ENCODE assay signal across 10 cellular contexts in the genomic region with DNA sequence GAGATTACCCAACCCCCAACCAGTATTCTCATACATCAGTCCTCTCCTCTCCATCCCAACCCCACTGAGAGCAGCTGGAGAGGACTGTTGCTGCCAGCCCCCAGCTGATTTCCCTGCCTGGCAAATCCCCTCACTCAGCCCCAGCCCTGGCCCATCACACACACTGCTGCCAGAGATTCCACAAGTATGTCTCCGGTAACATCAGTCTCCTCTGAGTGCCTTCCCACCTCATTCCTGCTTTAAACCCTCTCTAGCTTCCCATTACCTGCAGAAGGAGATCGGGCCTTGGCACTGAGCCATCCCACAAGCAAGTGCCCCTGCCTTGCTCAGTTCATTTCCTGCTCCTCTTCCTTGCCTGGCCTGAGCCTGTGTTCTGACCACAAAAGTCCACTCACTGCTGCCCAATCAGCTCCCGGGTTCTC. TPM values are rescaled to one million over a fixed set of nuclear protein-coding genes. Genes with fewer than 3 reads are reported as not detected.
DNase-seq lines count a peak whose midpoint lies in the region; ATAC-seq, FAIRE-seq and TF ChIP-seq lines count a peak whose summit lies in the region.
"Had no signal": no experiment of that assay in that cellular context is flagged by ENCODE, and none has a peak within 500 bp of the region (broad histone marks: within the 10 kb centered on the region; RNA-seq: fewer than 3 reads in every experiment).

No MANE protein-coding gene starts in this region.

- H3K79me2 ChIP-seq in Karpas-422 (ENCODE audit: low read length): no peaks in the 10 kb centered on the region

- no peak for TF ChIP-seq EP300 in A549 (IDR thresholded peaks at IDR 0.05)

- ATAC-seq in A549 (peak in 1 of 2 experiments; percentile 16; a peak in 3 of 6 replicates), mucosa of descending colon (peak; percentile 58), HG03520 (IDR thresholded peaks at IDR 0.05; ENCODE audit: unreplicated experiment) (no peak)

- H3K9me3 ChIP-seq in A549 (no peaks in the 10 kb centered on the region), breast epithelium (no peaks in the 10 kb centered on the region), mucosa of descending colon (no peaks in the 10 kb centered on the region), Karpas-422 (ENCODE audit: low read length) (no peaks in the 10 kb centered on the region)

- intact Hi-C loops in breast epithelium (cut with DNase I; ENCODE audit: low total_unique reads) (no loop called here), mucosa of descending colon (cut with DNase I, micrococcal nuclease) (no loop called here)

- no peaks in the 10 kb centered on the region for H4K20me1 ChIP-seq in Karpas-422 (ENCODE audit: insufficient read depth, low read depth, low read length)

- no peak overlapping the region for H3K9ac ChIP-seq in Karpas-422 (ENCODE audit: low read length)

- CTCF ChIA-PET in A549 (lab: Yijun Ruan, JAX): interaction anchor here (0.9 to 2.3 kb wide), 7 partner anchors 8 to 447 kb away, joined by 3 to 10 read pairs (median 3); no protein-coding TSS in a partner anchor

- H3K36me3 ChIP-seq in breast epithelium (no peaks in the 10 kb centered on the region), mucosa of descending colon (ENCODE audit: low read depth) (no peaks in the 10 kb centered on the region), Karpas-422 (ENCODE audit: insufficient read depth, low read length) (no peaks in the 10 kb centered on the region)

- H3K4me3 ChIP-seq in A549 (no peak overlapping the region), breast epithelium (peak overlapping the region in 1 of 3 donors; percentile 17), mucosa of descending colon (no peak overlapping the region), Karpas-422 (ENCODE audit: low read length) (no peak overlapping the region)
- H3K4me3 ChIP-seq: skin epidermis had no signal

- H3K4me2 ChIP-seq in A549: peak overlapping the region; percentile 41; the same call in 2 of the 3 replicates
- no peak overlapping the region for H3K4me2 ChIP-seq in Karpas-422 (ENCODE audit: low read depth, low read length, poor library complexity, severe bottlenecking)

- H3K4me1 ChIP-seq in A549: peaks cover 17% of the 10 kb centered on the region
- peaks cover 0 to 11% of the 10 kb centered on the region in 2 donors for H3K4me1 ChIP-seq in breast epithelium
- peaks cover 14% of the 10 kb centered on the region for H3K4me1 ChIP-seq in mucosa of descending colon (ENCODE audit: low read depth)
- peaks cover 11% of the 10 kb centered on the region for H3K4me1 ChIP-seq in Karpas-422 (ENCODE audit: low read length)

- POLR2A ChIA-PET in A549 (lab: Yijun Ruan, JAX): no interaction called here

- no peak for TF ChIP-seq RAD21 in A549 (conservative IDR thresholded peaks at IDR 0.05 in 1 of 2, IDR thresholded peaks at IDR 0.05 in 1 of 2)

- H2AFZ ChIP-seq in Karpas-422 (ENCODE audit: low read length): no peak overlapping the region

- no peak for TF ChIP-seq CTCF in A549 (IDR thresholded peaks at IDR 0.05)
- no peak for TF ChIP-seq CTCF in breast epithelium (IDR thresholded peaks at IDR 0.05)
- no peak for TF ChIP-seq CTCF in mucosa of descending colon (IDR thresholded peaks at IDR 0.05)

- DNase-seq in A549 (ENCODE audit: low read depth in 1 of 2, low spot score in 1 of 2) (no peak), LHCN-M2 (ENCODE audit: low read depth) (peak; percentile 29), breast epithelium (ENCODE audit: low spot score in 2 of 2) (peak; percentile 25 to 64), mucosa of descending colon (peak; percentile 31 to 62 (median 56)), SIG-M5 treated with dmso at 0.1 percent for 504 hours (lab: John Stamatoyannopoulos, UW; ENCODE audit: unreplicated experiment) (no peak), SKM-1 treated with dmso at 0.1 percent for 144 hours (lab: John Stamatoyannopoulos, UW; ENCODE audit: unreplicated experiment) (no peak), Karpas-422 (no peak)

- H3K27me3 ChIP-seq in breast epithelium: no peaks in the 10 kb centered on the region
- H3K27me3 ChIP-seq in Karpas-422 (ENCODE audit: low read length): no peaks in the 10 kb centered on the region

- H3K9me2 ChIP-seq in Karpas-422 (replicated peaks; ENCODE audit: insufficient read depth, low read length): no peaks in the 10 kb centered on the region

- no peak for FAIRE-seq in A549 (lab: Jason Lieb, UNC)

- TF ChIP-seq POLR2A in A549 (IDR thresholded peaks at IDR 0.05; ENCODE audit: low read length) (no peak), breast epithelium (IDR thresholded peaks at IDR 0.05) (no peak)

- H3K27ac ChIP-seq in A549: peak overlapping the region; percentile 39 to 56; a peak in 4 of 6 replicates
- H3K27ac ChIP-seq in breast epithelium: peak overlapping the region; percentile 85 to 89
- no peak overlapping the region for H3K27ac ChIP-seq in Karpas-422 (ENCODE audit: low read length)
- H3K27ac ChIP-seq: epithelial cell of prostate had no signal

- 62% methylated on average over 3 of the region's 3 CpGs for WGBS in A549 (ENCODE audit: missing lambda C conversion rate)

TF ChIP-seq in A549, 52 proteins besides CTCF, POLR2A, EP300 and RAD21:
- no peak for TF ChIP-seq NR3C1 (IDR thresholded peaks at IDR 0.05)
- no peak for TF ChIP-seq JUNB (IDR thresholded peaks at IDR 0.05)
- no peak for TF ChIP-seq FOXS1 (CRISPR knock-in tag; IDR thresholded peaks at IDR 0.05)
- no peak for TF ChIP-seq ZNF302 (CRISPR knock-in tag; IDR thresholded peaks at IDR 0.05)
- TF ChIP-seq, protein P1, sequence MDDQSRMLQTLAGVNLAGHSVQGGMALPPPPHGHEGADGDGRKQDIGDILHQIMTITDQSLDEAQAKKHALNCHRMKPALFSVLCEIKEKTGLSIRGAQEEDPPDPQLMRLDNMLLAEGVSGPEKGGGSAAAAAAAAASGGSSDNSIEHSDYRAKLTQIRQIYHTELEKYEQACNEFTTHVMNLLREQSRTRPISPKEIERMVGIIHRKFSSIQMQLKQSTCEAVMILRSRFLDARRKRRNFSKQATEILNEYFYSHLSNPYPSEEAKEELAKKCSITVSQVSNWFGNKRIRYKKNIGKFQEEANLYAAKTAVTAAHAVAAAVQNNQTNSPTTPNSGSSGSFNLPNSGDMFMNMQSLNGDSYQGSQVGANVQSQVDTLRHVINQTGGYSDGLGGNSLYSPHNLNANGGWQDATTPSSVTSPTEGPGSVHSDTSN (IDR thresholded peaks at IDR 0.05): no peak
- no peak for TF ChIP-seq TFCP2L1 (CRISPR knock-in tag; IDR thresholded peaks at IDR 0.05)
- TF ChIP-seq, protein P2, sequence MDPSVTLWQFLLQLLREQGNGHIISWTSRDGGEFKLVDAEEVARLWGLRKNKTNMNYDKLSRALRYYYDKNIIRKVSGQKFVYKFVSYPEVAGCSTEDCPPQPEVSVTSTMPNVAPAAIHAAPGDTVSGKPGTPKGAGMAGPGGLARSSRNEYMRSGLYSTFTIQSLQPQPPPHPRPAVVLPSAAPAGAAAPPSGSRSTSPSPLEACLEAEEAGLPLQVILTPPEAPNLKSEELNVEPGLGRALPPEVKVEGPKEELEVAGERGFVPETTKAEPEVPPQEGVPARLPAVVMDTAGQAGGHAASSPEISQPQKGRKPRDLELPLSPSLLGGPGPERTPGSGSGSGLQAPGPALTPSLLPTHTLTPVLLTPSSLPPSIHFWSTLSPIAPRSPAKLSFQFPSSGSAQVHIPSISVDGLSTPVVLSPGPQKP (IDR thresholded peaks at IDR 0.05; ENCODE audit: low read depth, low read length): no peak
- TF ChIP-seq FOSL2 (IDR thresholded peaks at IDR 0.05): no peak
- no peak for TF ChIP-seq FOSL2 (CRISPR knock-in tag; IDR thresholded peaks at IDR 0.05)
- TF ChIP-seq HOXB13 (CRISPR knock-in tag; IDR thresholded peaks at IDR 0.05; ENCODE audit: low read depth): no peak
- TF ChIP-seq ZC3H11A (IDR thresholded peaks at IDR 0.05): no peak
- no peak for TF ChIP-seq BHLHE40 (IDR thresholded peaks at IDR 0.05; ENCODE audit: low read depth, low read length)
- no peak for TF ChIP-seq TP53 (CRISPR knock-in tag; IDR thresholded peaks at IDR 0.05)
- no peak for TF ChIP-seq POLR2AphosphoS2 (conservative IDR thresholded peaks at IDR 0.05; ENCODE audit: low read length)
- TF ChIP-seq, protein P3, sequence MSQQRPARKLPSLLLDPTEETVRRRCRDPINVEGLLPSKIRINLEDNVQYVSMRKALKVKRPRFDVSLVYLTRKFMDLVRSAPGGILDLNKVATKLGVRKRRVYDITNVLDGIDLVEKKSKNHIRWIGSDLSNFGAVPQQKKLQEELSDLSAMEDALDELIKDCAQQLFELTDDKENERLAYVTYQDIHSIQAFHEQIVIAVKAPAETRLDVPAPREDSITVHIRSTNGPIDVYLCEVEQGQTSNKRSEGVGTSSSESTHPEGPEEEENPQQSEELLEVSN (IDR thresholded peaks at IDR 0.05; ENCODE audit: borderline replicate concordance, low read depth): no peak

RNA-seq across cellular contexts. Expression of a gene that starts 50.6 kb away (rescaled TPM):
- polyA plus RNA-seq in A549 (2011; rRNA removed) (10.5 and 14.9 TPM in 2 replicates), A549 (2017; fragmentation: RNase III; extraction: RNeasy Plus Mini Kit Qiagen cat#74134 plus additional on column Dnase treatment) (14.5 to 18.2 TPM (median 17.3 TPM) in 3 replicates)
- polyA plus RNA-seq in A549 (2012; cell fraction: cytosol; rRNA removed): 8.8 and 14.8 TPM in 2 replicates
- polyA plus RNA-seq in A549 (2012; cell fraction: nucleus; rRNA removed): 9.8 and 17.6 TPM in 2 replicates
- polyA minus RNA-seq in A549 (2011; rRNA and poly(A)+ RNA removed): 3.3 and 4.0 TPM in 2 replicates
- total RNA-seq in LHCN-M2 (2014; rRNA removed) (8.3 and 9.4 TPM in 2 replicates), breast epithelium (100 to 1,000 TPM; 111 to 155 (median 124) TPM), mucosa of descending colon (100 to 1,000 TPM; 160 to 198 (median 169) TPM)
- polyA plus RNA-seq in LHCN-M2 (2012): 8.4 TPM
- total RNA-seq in Karpas-422 (2014; rRNA removed; shearing (Covaris generic); ENCODE audit: low replicate concordance): 4.0 and 10.6 TPM in 2 replicates

Comparison
In these comparisons a context has a peak if more than half of its experiments do, and no peak if none do; other contexts are left out.
1. DNase-seq: peak in LHCN-M2 (single experiment), breast epithelium (2 of 2) and mucosa of descending colon (3 of 3); none in A549 (0 of 2), SIG-M5 treated with dmso at 0.1 percent for 504 hours (single experiment), SKM-1 treated with dmso at 0.1 percent for 144 hours (single experiment) and Karpas-422 (single experiment).